ENCODE assay signal across 1 cellular context in the genomic region with DNA sequence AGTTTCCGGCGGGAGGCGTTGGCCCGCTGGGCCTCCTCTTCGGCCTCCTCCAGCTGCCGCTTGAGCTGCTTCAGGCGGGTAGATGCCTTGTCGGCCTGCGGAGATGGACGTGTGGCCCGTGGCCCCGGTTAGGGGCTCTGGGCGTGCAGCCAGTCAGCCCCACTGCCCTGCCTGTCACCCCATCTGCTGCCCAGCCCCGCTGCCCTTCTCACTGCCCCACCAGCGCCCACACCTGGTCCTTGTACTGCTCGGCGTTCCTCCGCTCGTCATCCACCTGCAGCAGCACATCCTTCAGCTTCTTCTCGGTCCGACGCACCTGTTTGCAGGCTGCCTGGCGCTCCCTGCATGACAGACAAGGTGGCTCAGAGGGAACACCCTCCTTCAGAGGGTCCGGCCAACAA.
TF ChIP-seq lines count a peak whose summit lies in the region.

No MANE protein-coding gene starts in this region.

TF ChIP-seq in HepG2, 621 proteins besides CTCF, POLR2A, EP300 and RAD21:
- TF ChIP-seq AGO2 (optimal IDR thresholded peaks at IDR 0.05; ENCODE audit: low read depth, low read length) (peak; percentile 80), NFATC3 (CRISPR knock-in tag; IDR thresholded peaks at IDR 0.05) (no peak), ZNF768 (CRISPR knock-in tag; IDR thresholded peaks at IDR 0.05) (0 out of 2 replicates have a peak, but pooled peaks have one; percentile 15)
